Comparison of ENCODE assay signal across 3 cellular contexts in the genomic region with DNA sequence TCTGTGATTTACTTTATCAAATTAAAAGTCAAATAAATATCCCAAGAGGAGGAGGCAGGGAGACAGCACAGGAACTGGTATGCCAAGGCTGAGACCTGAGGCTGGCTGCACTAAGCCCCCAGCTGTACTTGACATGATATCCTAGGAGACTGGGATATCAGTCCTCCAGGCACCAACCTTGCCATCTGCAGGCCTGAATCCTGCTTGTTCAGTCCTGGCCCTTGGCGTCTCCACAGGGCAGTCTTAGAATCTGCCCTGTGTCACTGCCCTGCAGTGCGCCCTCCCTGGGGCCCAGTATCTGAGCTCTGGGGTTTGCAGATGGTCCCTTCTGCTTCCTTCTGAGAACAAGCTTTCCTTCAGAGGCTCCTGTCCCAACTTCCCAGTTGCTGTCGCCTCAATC.
TF ChIP-seq lines count a peak whose summit lies in the region.

No MANE protein-coding gene starts in this region.

TF ChIP-seq in IMR-90, 13 proteins besides CTCF, POLR2A, EP300 and RAD21:
- no peak for TF ChIP-seq MAZ (IDR thresholded peaks at IDR 0.05; ENCODE audit: borderline replicate concordance, low read depth, low read length)
- no peak for TF ChIP-seq NFE2L2 (IDR thresholded peaks at IDR 0.05; ENCODE audit: low read depth, low read length)
- no peak for TF ChIP-seq CHD1 (IDR thresholded peaks at IDR 0.05; ENCODE audit: low read depth, low read length)
- no peak for TF ChIP-seq FOS (IDR thresholded peaks at IDR 0.05; ENCODE audit: low read depth, low read length)
- no peak for TF ChIP-seq MXI1 (IDR thresholded peaks at IDR 0.05; ENCODE audit: borderline replicate concordance, low read depth, low read length)
- TF ChIP-seq, protein P1, sequence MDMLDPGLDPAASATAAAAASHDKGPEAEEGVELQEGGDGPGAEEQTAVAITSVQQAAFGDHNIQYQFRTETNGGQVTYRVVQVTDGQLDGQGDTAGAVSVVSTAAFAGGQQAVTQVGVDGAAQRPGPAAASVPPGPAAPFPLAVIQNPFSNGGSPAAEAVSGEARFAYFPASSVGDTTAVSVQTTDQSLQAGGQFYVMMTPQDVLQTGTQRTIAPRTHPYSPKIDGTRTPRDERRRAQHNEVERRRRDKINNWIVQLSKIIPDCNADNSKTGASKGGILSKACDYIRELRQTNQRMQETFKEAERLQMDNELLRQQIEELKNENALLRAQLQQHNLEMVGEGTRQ (IDR thresholded peaks at IDR 0.05; ENCODE audit: low read depth, low read length) = no peak
- TF ChIP-seq BHLHE40 (IDR thresholded peaks at IDR 0.05; ENCODE audit: low read depth, low read length) = no peak
- no peak for TF ChIP-seq RFX5 (IDR thresholded peaks at IDR 0.05; ENCODE audit: low read depth, low read length)
- no peak for TF ChIP-seq SMC3 (IDR thresholded peaks at IDR 0.05; ENCODE audit: low read depth, low read length)
- TF ChIP-seq, protein P2, sequence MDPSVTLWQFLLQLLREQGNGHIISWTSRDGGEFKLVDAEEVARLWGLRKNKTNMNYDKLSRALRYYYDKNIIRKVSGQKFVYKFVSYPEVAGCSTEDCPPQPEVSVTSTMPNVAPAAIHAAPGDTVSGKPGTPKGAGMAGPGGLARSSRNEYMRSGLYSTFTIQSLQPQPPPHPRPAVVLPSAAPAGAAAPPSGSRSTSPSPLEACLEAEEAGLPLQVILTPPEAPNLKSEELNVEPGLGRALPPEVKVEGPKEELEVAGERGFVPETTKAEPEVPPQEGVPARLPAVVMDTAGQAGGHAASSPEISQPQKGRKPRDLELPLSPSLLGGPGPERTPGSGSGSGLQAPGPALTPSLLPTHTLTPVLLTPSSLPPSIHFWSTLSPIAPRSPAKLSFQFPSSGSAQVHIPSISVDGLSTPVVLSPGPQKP (IDR thresholded peaks at IDR 0.05; ENCODE audit: borderline replicate concordance, low read depth, low read length) = no peak
- no peak for TF ChIP-seq MAFK (IDR thresholded peaks at IDR 0.05; ENCODE audit: low read depth, low read length)
- no peak for TF ChIP-seq RCOR1 (IDR thresholded peaks at IDR 0.05; ENCODE audit: insufficient replicate concordance, low read length)
- no peak for TF ChIP-seq CEBPB (IDR thresholded peaks at IDR 0.05; ENCODE audit: low read depth, low read length)
TF ChIP-seq in IMR-90: peak in this region for 0.

TF ChIP-seq in H1, 55 proteins besides CTCF, POLR2A, EP300 and RAD21:
- TF ChIP-seq CHD1 (IDR thresholded peaks at IDR 0.05; ENCODE audit: low read depth, low read length) (no peak), YY1 (IDR thresholded peaks at IDR 0.05; ENCODE audit: low read depth, low read length) (no peak), SIN3A (conservative IDR thresholded peaks at IDR 0.05 in 1 of 2, IDR thresholded peaks at IDR 0.05 in 1 of 2; ENCODE audit: low read depth in 1 of 2, low read length in 2 of 2) (no peak), BACH1 (IDR thresholded peaks at IDR 0.05; ENCODE audit: low read length) (no peak), KDM5A (IDR thresholded peaks at IDR 0.05; ENCODE audit: low read length) (no peak), SRF (IDR thresholded peaks at IDR 0.05; ENCODE audit: low read depth, low read length) (no peak), NRF1 (IDR thresholded peaks at IDR 0.05; ENCODE audit: low read depth, low read length) (no peak), TBP (IDR thresholded peaks at IDR 0.05; ENCODE audit: low read depth, low read length) (no peak)
- TF ChIP-seq, protein P3, sequence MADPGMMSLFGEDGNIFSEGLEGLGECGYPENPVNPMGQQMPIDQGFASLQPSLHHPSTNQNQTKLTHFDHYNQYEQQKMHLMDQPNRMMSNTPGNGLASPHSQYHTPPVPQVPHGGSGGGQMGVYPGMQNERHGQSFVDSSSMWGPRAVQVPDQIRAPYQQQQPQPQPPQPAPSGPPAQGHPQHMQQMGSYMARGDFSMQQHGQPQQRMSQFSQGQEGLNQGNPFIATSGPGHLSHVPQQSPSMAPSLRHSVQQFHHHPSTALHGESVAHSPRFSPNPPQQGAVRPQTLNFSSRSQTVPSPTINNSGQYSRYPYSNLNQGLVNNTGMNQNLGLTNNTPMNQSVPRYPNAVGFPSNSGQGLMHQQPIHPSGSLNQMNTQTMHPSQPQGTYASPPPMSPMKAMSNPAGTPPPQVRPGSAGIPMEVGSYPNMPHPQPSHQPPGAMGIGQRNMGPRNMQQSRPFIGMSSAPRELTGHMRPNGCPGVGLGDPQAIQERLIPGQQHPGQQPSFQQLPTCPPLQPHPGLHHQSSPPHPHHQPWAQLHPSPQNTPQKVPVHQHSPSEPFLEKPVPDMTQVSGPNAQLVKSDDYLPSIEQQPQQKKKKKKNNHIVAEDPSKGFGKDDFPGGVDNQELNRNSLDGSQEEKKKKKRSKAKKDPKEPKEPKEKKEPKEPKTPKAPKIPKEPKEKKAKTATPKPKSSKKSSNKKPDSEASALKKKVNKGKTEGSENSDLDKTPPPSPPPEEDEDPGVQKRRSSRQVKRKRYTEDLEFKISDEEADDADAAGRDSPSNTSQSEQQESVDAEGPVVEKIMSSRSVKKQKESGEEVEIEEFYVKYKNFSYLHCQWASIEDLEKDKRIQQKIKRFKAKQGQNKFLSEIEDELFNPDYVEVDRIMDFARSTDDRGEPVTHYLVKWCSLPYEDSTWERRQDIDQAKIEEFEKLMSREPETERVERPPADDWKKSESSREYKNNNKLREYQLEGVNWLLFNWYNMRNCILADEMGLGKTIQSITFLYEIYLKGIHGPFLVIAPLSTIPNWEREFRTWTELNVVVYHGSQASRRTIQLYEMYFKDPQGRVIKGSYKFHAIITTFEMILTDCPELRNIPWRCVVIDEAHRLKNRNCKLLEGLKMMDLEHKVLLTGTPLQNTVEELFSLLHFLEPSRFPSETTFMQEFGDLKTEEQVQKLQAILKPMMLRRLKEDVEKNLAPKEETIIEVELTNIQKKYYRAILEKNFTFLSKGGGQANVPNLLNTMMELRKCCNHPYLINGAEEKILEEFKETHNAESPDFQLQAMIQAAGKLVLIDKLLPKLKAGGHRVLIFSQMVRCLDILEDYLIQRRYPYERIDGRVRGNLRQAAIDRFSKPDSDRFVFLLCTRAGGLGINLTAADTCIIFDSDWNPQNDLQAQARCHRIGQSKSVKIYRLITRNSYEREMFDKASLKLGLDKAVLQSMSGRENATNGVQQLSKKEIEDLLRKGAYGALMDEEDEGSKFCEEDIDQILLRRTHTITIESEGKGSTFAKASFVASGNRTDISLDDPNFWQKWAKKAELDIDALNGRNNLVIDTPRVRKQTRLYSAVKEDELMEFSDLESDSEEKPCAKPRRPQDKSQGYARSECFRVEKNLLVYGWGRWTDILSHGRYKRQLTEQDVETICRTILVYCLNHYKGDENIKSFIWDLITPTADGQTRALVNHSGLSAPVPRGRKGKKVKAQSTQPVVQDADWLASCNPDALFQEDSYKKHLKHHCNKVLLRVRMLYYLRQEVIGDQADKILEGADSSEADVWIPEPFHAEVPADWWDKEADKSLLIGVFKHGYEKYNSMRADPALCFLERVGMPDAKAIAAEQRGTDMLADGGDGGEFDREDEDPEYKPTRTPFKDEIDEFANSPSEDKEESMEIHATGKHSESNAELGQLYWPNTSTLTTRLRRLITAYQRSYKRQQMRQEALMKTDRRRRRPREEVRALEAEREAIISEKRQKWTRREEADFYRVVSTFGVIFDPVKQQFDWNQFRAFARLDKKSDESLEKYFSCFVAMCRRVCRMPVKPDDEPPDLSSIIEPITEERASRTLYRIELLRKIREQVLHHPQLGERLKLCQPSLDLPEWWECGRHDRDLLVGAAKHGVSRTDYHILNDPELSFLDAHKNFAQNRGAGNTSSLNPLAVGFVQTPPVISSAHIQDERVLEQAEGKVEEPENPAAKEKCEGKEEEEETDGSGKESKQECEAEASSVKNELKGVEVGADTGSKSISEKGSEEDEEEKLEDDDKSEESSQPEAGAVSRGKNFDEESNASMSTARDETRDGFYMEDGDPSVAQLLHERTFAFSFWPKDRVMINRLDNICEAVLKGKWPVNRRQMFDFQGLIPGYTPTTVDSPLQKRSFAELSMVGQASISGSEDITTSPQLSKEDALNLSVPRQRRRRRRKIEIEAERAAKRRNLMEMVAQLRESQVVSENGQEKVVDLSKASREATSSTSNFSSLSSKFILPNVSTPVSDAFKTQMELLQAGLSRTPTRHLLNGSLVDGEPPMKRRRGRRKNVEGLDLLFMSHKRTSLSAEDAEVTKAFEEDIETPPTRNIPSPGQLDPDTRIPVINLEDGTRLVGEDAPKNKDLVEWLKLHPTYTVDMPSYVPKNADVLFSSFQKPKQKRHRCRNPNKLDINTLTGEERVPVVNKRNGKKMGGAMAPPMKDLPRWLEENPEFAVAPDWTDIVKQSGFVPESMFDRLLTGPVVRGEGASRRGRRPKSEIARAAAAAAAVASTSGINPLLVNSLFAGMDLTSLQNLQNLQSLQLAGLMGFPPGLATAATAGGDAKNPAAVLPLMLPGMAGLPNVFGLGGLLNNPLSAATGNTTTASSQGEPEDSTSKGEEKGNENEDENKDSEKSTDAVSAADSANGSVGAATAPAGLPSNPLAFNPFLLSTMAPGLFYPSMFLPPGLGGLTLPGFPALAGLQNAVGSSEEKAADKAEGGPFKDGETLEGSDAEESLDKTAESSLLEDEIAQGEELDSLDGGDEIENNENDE (IDR thresholded peaks at IDR 0.05; ENCODE audit: insufficient replicate concordance, low read length) = no peak

TF ChIP-seq in HepG2, 621 proteins besides CTCF, POLR2A, EP300 and RAD21:
- TF ChIP-seq, protein P4, sequence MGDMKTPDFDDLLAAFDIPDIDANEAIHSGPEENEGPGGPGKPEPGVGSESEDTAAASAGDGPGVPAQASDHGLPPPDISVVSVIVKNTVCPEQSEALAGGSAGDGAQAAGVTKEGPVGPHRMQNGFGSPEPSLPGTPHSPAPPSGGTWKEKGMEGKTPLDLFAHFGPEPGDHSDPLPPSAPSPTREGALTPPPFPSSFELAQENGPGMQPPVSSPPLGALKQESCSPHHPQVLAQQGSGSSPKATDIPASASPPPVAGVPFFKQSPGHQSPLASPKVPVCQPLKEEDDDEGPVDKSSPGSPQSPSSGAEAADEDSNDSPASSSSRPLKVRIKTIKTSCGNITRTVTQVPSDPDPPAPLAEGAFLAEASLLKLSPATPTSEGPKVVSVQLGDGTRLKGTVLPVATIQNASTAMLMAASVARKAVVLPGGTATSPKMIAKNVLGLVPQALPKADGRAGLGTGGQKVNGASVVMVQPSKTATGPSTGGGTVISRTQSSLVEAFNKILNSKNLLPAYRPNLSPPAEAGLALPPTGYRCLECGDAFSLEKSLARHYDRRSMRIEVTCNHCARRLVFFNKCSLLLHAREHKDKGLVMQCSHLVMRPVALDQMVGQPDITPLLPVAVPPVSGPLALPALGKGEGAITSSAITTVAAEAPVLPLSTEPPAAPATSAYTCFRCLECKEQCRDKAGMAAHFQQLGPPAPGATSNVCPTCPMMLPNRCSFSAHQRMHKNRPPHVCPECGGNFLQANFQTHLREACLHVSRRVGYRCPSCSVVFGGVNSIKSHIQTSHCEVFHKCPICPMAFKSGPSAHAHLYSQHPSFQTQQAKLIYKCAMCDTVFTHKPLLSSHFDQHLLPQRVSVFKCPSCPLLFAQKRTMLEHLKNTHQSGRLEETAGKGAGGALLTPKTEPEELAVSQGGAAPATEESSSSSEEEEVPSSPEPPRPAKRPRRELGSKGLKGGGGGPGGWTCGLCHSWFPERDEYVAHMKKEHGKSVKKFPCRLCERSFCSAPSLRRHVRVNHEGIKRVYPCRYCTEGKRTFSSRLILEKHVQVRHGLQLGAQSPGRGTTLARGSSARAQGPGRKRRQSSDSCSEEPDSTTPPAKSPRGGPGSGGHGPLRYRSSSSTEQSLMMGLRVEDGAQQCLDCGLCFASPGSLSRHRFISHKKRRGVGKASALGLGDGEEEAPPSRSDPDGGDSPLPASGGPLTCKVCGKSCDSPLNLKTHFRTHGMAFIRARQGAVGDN (CRISPR knock-in tag; IDR thresholded peaks at IDR 0.05) = 0 out of 2 replicates have a peak, but pooled peaks have one; percentile 22
- no peak for TF ChIP-seq GABPB1 (CRISPR knock-in tag; IDR thresholded peaks at IDR 0.05)
TF ChIP-seq in HepG2: peak in this region for 1.
